ENCODE assay signal across 25 cellular contexts in genomic region chr19:8261347-8261746, GRCh38. TPM values are rescaled to one million over a fixed set of nuclear protein-coding genes. Genes with fewer than 3 reads are reported as not detected.
A peak's percentile ranks its signal among the peaks of the same experiment; 100 is the strongest.
DNase-seq lines count a peak whose midpoint lies in the region; ATAC-seq, FAIRE-seq and TF ChIP-seq lines count a peak whose summit lies in the region.
"Had no signal": no experiment of that assay in that cellular context is flagged by ENCODE, and none has a peak within 500 bp of the region (broad histone marks: within the 10 kb centered on the region; RNA-seq: fewer than 3 reads in every experiment).

No MANE protein-coding gene starts in this region.

- no peaks in the 10 kb centered on the region for H3K36me3 ChIP-seq in K562 (ENCODE audit: control insufficient read depth, insufficient read depth, low read length)
- peaks cover 0 to 56% of the 10 kb centered on the region in 2 donors for H3K36me3 ChIP-seq in gastroesophageal sphincter
- peaks cover 0 to 62% (median 29%) of the 10 kb centered on the region in 6 donors for H3K36me3 ChIP-seq in spleen
- H3K36me3 ChIP-seq: MG63 had no signal

- H3K9me3 ChIP-seq in K562 (replicated peaks; ENCODE audit: control insufficient read depth, insufficient read depth, low read depth, low read length) (no peaks in the 10 kb centered on the region), gastroesophageal sphincter (no peaks in the 10 kb centered on the region), spleen (no peaks in the 10 kb centered on the region)
- H3K9me3 ChIP-seq: BLaER1, Caco-2, MG63 had no signal

- H3K4me1 ChIP-seq in K562 (replicated peaks in 1 of 2; ENCODE audit: control insufficient read depth in 2 of 2, insufficient read depth in 2 of 2, low read length in 2 of 2) (peaks cover 9 to 39% of the 10 kb centered on the region in 2 experiments; a peak in 4 of 5 replicates), gastroesophageal sphincter (no peaks in the 10 kb centered on the region), spleen (peaks cover 0 to 9% (median 0%) of the 10 kb centered on the region in 6 donors)
- H3K4me1 ChIP-seq: Caco-2 had no signal

- no peak for TF ChIP-seq EP300 in K562 (IDR thresholded peaks at IDR 0.05; ENCODE audit: low read length)
- TF ChIP-seq EP300 in gastroesophageal sphincter (IDR thresholded peaks at IDR 0.05): no peak

- intact Hi-C loops in K562 (cut with micrococcal nuclease) (loop anchor here (10.0 kb wide), 1 partner anchor 63 kb away; the partner anchor contains the start of genes NDUFA7 and RPS28), spleen (cut with DNase I; ENCODE audit: low total_unique reads) (no loop called here)

- H3K4me3 ChIP-seq in K562 (no peak overlapping the region), gastroesophageal sphincter (no peak overlapping the region), spleen (no peak overlapping the region), coronary artery (no peak overlapping the region)
- H3K4me3 ChIP-seq: BLaER1, GM12878, MG63, PC-9 had no signal

- H3K4me2 ChIP-seq in K562 (ENCODE audit: insufficient read depth, low read length): no peak overlapping the region; the same call in 1 of the 2 replicates
- H3K4me2 ChIP-seq: BLaER1, PC-9 had no signal

- H3K9me1 ChIP-seq in K562 (ENCODE audit: control insufficient read depth, insufficient read depth, low read length): peaks cover 4% of the 10 kb centered on the region

- TF ChIP-seq POLR2A in K562 (conservative IDR thresholded peaks at IDR 0.05) (no peak), gastroesophageal sphincter (IDR thresholded peaks at IDR 0.05) (no peak), spleen (IDR thresholded peaks at IDR 0.05) (no peak)

- no peaks in the 10 kb centered on the region for H3K27me3 ChIP-seq in K562 (ENCODE audit: control insufficient read depth in 2 of 2, insufficient read depth in 2 of 2, low read length in 2 of 2)
- H3K27me3 ChIP-seq in gastroesophageal sphincter: no peaks in the 10 kb centered on the region
- H3K27me3 ChIP-seq in spleen (replicated peaks in 1 of 7): no peaks in the 10 kb centered on the region
- H3K27me3 ChIP-seq: BLaER1 had no signal

- no peak overlapping the region for H3K9ac ChIP-seq in K562 (ENCODE audit: insufficient read depth in 1 of 2, low read depth in 2 of 2, low read length in 2 of 2)
- H3K9ac ChIP-seq: BLaER1 had no signal

- no peak for FAIRE-seq in K562 (lab: Jason Lieb, UNC)
- FAIRE-seq: GM12878, H54 had no signal

- H3K79me2 ChIP-seq in K562 (ENCODE audit: control insufficient read depth, insufficient read depth, low read length): no peaks in the 10 kb centered on the region

- CTCF ChIA-PET in K562 (lab: Yijun Ruan, JAX; ENCODE audit: low intra/inter-chr PET ratio): no interaction called here

- in situ Hi-C loops in K562 (cut with MboI): no loop called here

- H3K27ac ChIP-seq in K562 (ENCODE audit: extremely low read depth, low read depth, low read length): no peak overlapping the region
- H3K27ac ChIP-seq in gastroesophageal sphincter: no peak overlapping the region
- H3K27ac ChIP-seq in spleen: no peak overlapping the region
- H3K27ac ChIP-seq in coronary artery: no peak overlapping the region
- H3K27ac ChIP-seq: BLaER1, PC-9, RWPE1 had no signal

- POLR2A ChIA-PET in K562 (lab: Yijun Ruan, JAX): interaction anchor here (0.5 to 0.6 kb wide), 2 partner anchors 126 to 318 kb away, joined by 3 read pairs; partner anchors contain the start of gene TIMM44

- no peak for ATAC-seq in K562
- peak; percentile 29 for ATAC-seq in gastroesophageal sphincter
- ATAC-seq in GM19463 (IDR thresholded peaks at IDR 0.05; ENCODE audit: unreplicated experiment): no peak
- ATAC-seq: GM12878 had no signal

- peak; percentile 44 for DNase-seq in activated effector memory CD4-positive, alpha-beta T cell treated with anti-CD3 and anti-CD28 coated beads, Interleukin-2, amount 50 U/mL, for 16 hours
- DNase-seq in activated effector memory CD4-positive, alpha-beta T cell treated with Interleukin-2 at 50 U/mL for 16 hours: no peak
- DNase-seq in K562 (ENCODE audit: extremely low read depth in 1 of 4, low spot score in 3 of 4) (no peak), spleen (peak; percentile 39), coronary artery (ENCODE audit: low spot score) (no peak), NCI-H2107 (lab: John Stamatoyannopoulos, UW) (no peak)
- DNase-seq: 8988T; CD4-positive, alpha-beta memory T cell; DMS 273 treated with DMSO at 0.1 percent for 48 hours; DMS79; NCI-H1105 treated with DMSO at 0.1 percent for 48 hours; NCI-H146; NCI-H1930; NCI-H446; NK-92 treated with Interleukin-12 subunit alpha and Interleukin-12 subunit beta, amount 100 ng/mL, for 24 hours; SHP77 had no signal

- no peak for TF ChIP-seq RAD21 in K562 (CRISPR knock-in tag; conservative IDR thresholded peaks at IDR 0.05 in 1 of 2, IDR thresholded peaks at IDR 0.05 in 1 of 2)

- WGBS in K562 (ENCODE audit: insufficient coverage, low coverage, missing lambda C conversion rate): 69% methylated on average over 8 of the region's 9 CpGs
- WGBS in gastroesophageal sphincter (ENCODE audit: low coverage in 1 of 2), 2 donors: 83 to 84% methylated on average over 2 to 3 of the region's 9 CpGs
- whole genome bisulfite sequencing in spleen, 5 donors: 89 to 95% (median 92%) methylated on average over 9 of the region's 9 CpGs

- no peak for TF ChIP-seq CTCF in K562 (IDR thresholded peaks at IDR 0.05 in 2 of 3, conservative IDR thresholded peaks at IDR 0.05 in 1 of 3; ENCODE audit: insufficient read depth in 2 of 3, low read depth in 1 of 3, low read length in 3 of 3)
- no peak for TF ChIP-seq CTCF in gastroesophageal sphincter (IDR thresholded peaks at IDR 0.05)
- TF ChIP-seq CTCF in spleen (IDR thresholded peaks at IDR 0.05 in 8 of 11, conservative IDR thresholded peaks at IDR 0.05 in 3 of 11): no peak
- TF ChIP-seq CTCF in coronary artery (IDR thresholded peaks at IDR 0.05): no peak

- no peaks in the 10 kb centered on the region for H4K20me1 ChIP-seq in K562 (replicated peaks; ENCODE audit: control insufficient read depth, insufficient read depth, low read length)
- H4K20me1 ChIP-seq: BLaER1 had no signal

- no TSS peak for BruUV-seq in K562 (replicated peaks; lab: Mats Ljungman, UMichigan)

- no peak overlapping the region for H2AFZ ChIP-seq in K562 (ENCODE audit: low read depth, low read length)
- H2AFZ ChIP-seq: PC-9 had no signal

RNA-seq across cellular contexts. Expression of gene CD320, which starts 46.8 kb away (rescaled TPM):
- 13.8 and 50.6 TPM in 2 replicates for total RNA-seq in K562 (2011; cell fraction: chromatin; rRNA removed; ENCODE audit: low replicate concordance)
- total RNA-seq in K562 (2011; cell fraction: nucleolus; rRNA removed): 113 and 115 TPM in 2 replicates
- total RNA-seq in K562 (2011; cell fraction: nucleoplasm; rRNA removed): 51.0 and 58.3 TPM in 2 replicates
- total RNA-seq in K562 (2014; rRNA removed) (71.4 and 100 TPM in 2 replicates), K562 (2014; rRNA removed; fragmentation: Illumina TruSeq; extraction: Trizol) (7.9 and 13.3 TPM in 2 replicates), K562 (2015; rRNA removed; fragmentation: Illumina TruSeq; extraction: Trizol) (42.3 and 45.6 TPM in 2 replicates), K562 (2021) (94.5 and 97.0 TPM in 2 replicates), gastroesophageal sphincter (10 to 100 TPM; 25.4 to 58.5 (median 40.8) TPM), spleen (100 to 1,000 TPM in 1 of 7 donors, 10 to 100 TPM in 6; 35.8 to 131 (median 73.3) TPM)
- polyA plus RNA-seq in K562 (2011; rRNA removed) (34.4 and 42.4 TPM in 2 replicates), K562 (2014; fragmentation: Illumina TruSeq; extraction: Trizol) (29.4 and 47.0 TPM in 2 replicates), K562 (2014; fragmentation: Nextera tagmentation; extraction: Ambion mirVana) (1 to 10 TPM in 1 of 2 experiments, under 1 TPM in 1; 0.45 to 2.5 TPM), K562 (2014; rRNA removed) (75.0 and 81.0 TPM in 2 replicates), spleen (10 to 100 TPM; 26.6 to 34.3 (median 28.1) TPM)
- polyA plus RNA-seq in K562 (2011; cell fraction: cytosol; rRNA removed): 79.7 and 224 TPM in 2 replicates
- 32.2 and 55.2 TPM in 2 replicates for polyA plus RNA-seq in K562 (2011; cell fraction: nucleus; rRNA removed)
- 63.8 and 67.0 TPM in 2 replicates for polyA plus RNA-seq in K562 (2012)
- polyA minus RNA-seq in K562 (2011; rRNA and poly(A)+ RNA removed): 4.9 and 8.8 TPM in 2 replicates
- polyA minus RNA-seq in K562 (2011; cell fraction: cytosol; rRNA and poly(A)+ RNA removed): 23.0 and 32.5 TPM in 2 replicates
- 8.1 and 8.7 TPM in 2 replicates for polyA minus RNA-seq in K562 (2011; cell fraction: nucleus; rRNA and poly(A)+ RNA removed)

RNA-seq across cellular contexts. Expression of gene CERS4, which starts 52.2 kb away (rescaled TPM):
- 5.9 and 13.8 TPM in 2 replicates for total RNA-seq in K562 (2011; cell fraction: chromatin; rRNA removed; ENCODE audit: low replicate concordance)
- 7.5 and 9.3 TPM in 2 replicates for total RNA-seq in K562 (2011; cell fraction: nucleolus; rRNA removed)
- total RNA-seq in K562 (2011; cell fraction: nucleoplasm; rRNA removed): 6.3 and 10.6 TPM in 2 replicates
- total RNA-seq in K562 (2014; rRNA removed) (3.8 and 5.2 TPM in 2 replicates), K562 (2014; rRNA removed; fragmentation: Illumina TruSeq; extraction: Trizol) (1.1 and 1.4 TPM in 2 replicates), K562 (2015; rRNA removed; fragmentation: Illumina TruSeq; extraction: Trizol) (2.0 and 2.8 TPM in 2 replicates), K562 (2021) (3.7 and 3.8 TPM in 2 replicates), gastroesophageal sphincter (10 to 100 TPM; 24.8 to 33.8 (median 31.9) TPM), spleen (10 to 100 TPM; 27.7 to 46.3 (median 40.7) TPM)
- polyA plus RNA-seq in K562 (2011; rRNA removed) (4.4 and 7.4 TPM in 2 replicates), K562 (2014; fragmentation: Illumina TruSeq; extraction: Trizol) (1.3 and 3.1 TPM in 2 replicates), K562 (2014; fragmentation: Nextera tagmentation; extraction: Ambion mirVana) (under 1 TPM in 1 of 2 experiments, not detected in 1; 0.14 TPM), K562 (2014; rRNA removed) (4.3 and 5.6 TPM in 2 replicates), spleen (10 to 100 TPM; 43.2 to 49.2 (median 44.1) TPM)
- 9.3 and 12.9 TPM in 2 replicates for polyA plus RNA-seq in K562 (2011; cell fraction: cytosol; rRNA removed)
- polyA plus RNA-seq in K562 (2011; cell fraction: nucleus; rRNA removed): 9.5 and 10.7 TPM in 2 replicates
- 1.4 and 6.1 TPM in 2 replicates for polyA plus RNA-seq in K562 (2012)
- 3.0 and 5.3 TPM in 2 replicates for polyA minus RNA-seq in K562 (2011; rRNA and poly(A)+ RNA removed)
- 3.1 and 5.9 TPM in 2 replicates for polyA minus RNA-seq in K562 (2011; cell fraction: cytosol; rRNA and poly(A)+ RNA removed)
- 2.7 and 4.4 TPM in 2 replicates for polyA minus RNA-seq in K562 (2011; cell fraction: nucleus; rRNA and poly(A)+ RNA removed)

RNA-seq across cellular contexts. Expression of gene NDUFA7, which starts 59.8 kb away (rescaled TPM):
- total RNA-seq in K562 (2011; cell fraction: chromatin; rRNA removed; ENCODE audit: low replicate concordance): 14.3 and 43.7 TPM in 2 replicates
- 43.4 and 46.7 TPM in 2 replicates for total RNA-seq in K562 (2011; cell fraction: nucleolus; rRNA removed)
- total RNA-seq in K562 (2011; cell fraction: nucleoplasm; rRNA removed): 37.7 and 37.8 TPM in 2 replicates
- total RNA-seq in K562 (2014; rRNA removed) (114 and 148 TPM in 2 replicates), K562 (2014; rRNA removed; fragmentation: Illumina TruSeq; extraction: Trizol) (49.8 and 70.8 TPM in 2 replicates), K562 (2015; rRNA removed; fragmentation: Illumina TruSeq; extraction: Trizol) (134 and 142 TPM in 2 replicates), K562 (2021) (101 and 105 TPM in 2 replicates), gastroesophageal sphincter (10 to 100 TPM; 14.5 to 48.3 (median 32.3) TPM), spleen (10 to 100 TPM; 14.6 to 43.2 (median 28.0) TPM)
- polyA plus RNA-seq in K562 (2011; rRNA removed) (79.6 and 135 TPM in 2 replicates), K562 (2014; fragmentation: Illumina TruSeq; extraction: Trizol) (212 and 228 TPM in 2 replicates), K562 (2014; fragmentation: Nextera tagmentation; extraction: Ambion mirVana) (100 to 1,000 TPM; 312 to 348 TPM), K562 (2014; rRNA removed) (152 and 187 TPM in 2 replicates), spleen (100 to 1,000 TPM in 1 of 3 donors, 10 to 100 TPM in 2; 95.1 to 131 (median 99.6) TPM)
- 201 and 321 TPM in 2 replicates for polyA plus RNA-seq in K562 (2011; cell fraction: cytosol; rRNA removed)
- 93.7 and 110 TPM in 2 replicates for polyA plus RNA-seq in K562 (2011; cell fraction: nucleus; rRNA removed)
- polyA plus RNA-seq in K562 (2012): 150 and 163 TPM in 2 replicates
- 23.9 and 35.3 TPM in 2 replicates for polyA minus RNA-seq in K562 (2011; rRNA and poly(A)+ RNA removed)
- polyA minus RNA-seq in K562 (2011; cell fraction: cytosol; rRNA and poly(A)+ RNA removed): 67.7 and 108 TPM in 2 replicates
- polyA minus RNA-seq in K562 (2011; cell fraction: nucleus; rRNA and poly(A)+ RNA removed): 13.7 and 28.9 TPM in 2 replicates

RNA-seq across cellular contexts. Expression of gene RPS28, which starts 59.9 kb away (rescaled TPM):
- 88.1 and 153 TPM in 2 replicates for total RNA-seq in K562 (2011; cell fraction: chromatin; rRNA removed; ENCODE audit: low replicate concordance)
- 167 TPM in 2 replicates for total RNA-seq in K562 (2011; cell fraction: nucleolus; rRNA removed)
- total RNA-seq in K562 (2011; cell fraction: nucleoplasm; rRNA removed): 206 and 397 TPM in 2 replicates
- total RNA-seq in K562 (2014; rRNA removed): 1,864 and 2,438 TPM in 2 replicates
- 130 and 165 TPM in 2 replicates for total RNA-seq in K562 (2014; rRNA removed; fragmentation: Illumina TruSeq; extraction: Trizol)
- total RNA-seq in K562 (2015; rRNA removed; fragmentation: Illumina TruSeq; extraction: Trizol): 471 and 527 TPM in 2 replicates
- 2,747 and 3,081 TPM in 2 replicates for total RNA-seq in K562 (2021)
- 662 and 1,013 TPM in 2 replicates for polyA plus RNA-seq in K562 (2011; rRNA removed)
- polyA plus RNA-seq in K562 (2011; cell fraction: cytosol; rRNA removed): 1,028 and 1,084 TPM in 2 replicates
- polyA plus RNA-seq in K562 (2011; cell fraction: nucleus; rRNA removed): 641 and 754 TPM in 2 replicates
- polyA plus RNA-seq in K562 (2012): 3,105 and 3,833 TPM in 2 replicates
- polyA plus RNA-seq in K562 (2014; fragmentation: Illumina TruSeq; extraction: Trizol): 866 and 1,057 TPM in 2 replicates
- 1,000 to 10,000 TPM; 2,724 to 2,827 TPM for polyA plus RNA-seq in K562 (2014; fragmentation: Nextera tagmentation; extraction: Ambion mirVana)
- 1,303 and 1,847 TPM in 2 replicates for polyA plus RNA-seq in K562 (2014; rRNA removed)
- 177 and 211 TPM in 2 replicates for polyA minus RNA-seq in K562 (2011; rRNA and poly(A)+ RNA removed)
- 416 and 590 TPM in 2 replicates for polyA minus RNA-seq in K562 (2011; cell fraction: cytosol; rRNA and poly(A)+ RNA removed)
- polyA minus RNA-seq in K562 (2011; cell fraction: nucleus; rRNA and poly(A)+ RNA removed): 61.5 and 90.0 TPM in 2 replicates
- total RNA-seq in gastroesophageal sphincter: 100 to 1,000 TPM; 172 to 357 (median 250) TPM
- total RNA-seq in spleen: 1,000 to 10,000 TPM in 4 of 7 donors, 100 to 1,000 TPM in 3; 356 to 1,972 (median 1,411) TPM
- polyA plus RNA-seq in spleen: 1,000 to 10,000 TPM; 1,207 to 2,442 (median 2,131) TPM

Comparison
In these comparisons a context has a peak if more than half of its experiments do, and no peak if none do; other contexts are left out.
1. DNase-seq: peak in activated effector memory CD4-positive, alpha-beta T cell treated with anti-CD3 and anti-CD28 coated beads, Interleukin-2, amount 50 U/mL, for 16 hours (single experiment) and spleen (single experiment); none in activated effector memory CD4-positive, alpha-beta T cell treated with Interleukin-2 at 50 U/mL for 16 hours (single experiment), K562 (0 of 4), coronary artery (single experiment) and NCI-H2107 (single experiment).